ENCODE assay signal across 8 cellular contexts in the genomic region with DNA sequence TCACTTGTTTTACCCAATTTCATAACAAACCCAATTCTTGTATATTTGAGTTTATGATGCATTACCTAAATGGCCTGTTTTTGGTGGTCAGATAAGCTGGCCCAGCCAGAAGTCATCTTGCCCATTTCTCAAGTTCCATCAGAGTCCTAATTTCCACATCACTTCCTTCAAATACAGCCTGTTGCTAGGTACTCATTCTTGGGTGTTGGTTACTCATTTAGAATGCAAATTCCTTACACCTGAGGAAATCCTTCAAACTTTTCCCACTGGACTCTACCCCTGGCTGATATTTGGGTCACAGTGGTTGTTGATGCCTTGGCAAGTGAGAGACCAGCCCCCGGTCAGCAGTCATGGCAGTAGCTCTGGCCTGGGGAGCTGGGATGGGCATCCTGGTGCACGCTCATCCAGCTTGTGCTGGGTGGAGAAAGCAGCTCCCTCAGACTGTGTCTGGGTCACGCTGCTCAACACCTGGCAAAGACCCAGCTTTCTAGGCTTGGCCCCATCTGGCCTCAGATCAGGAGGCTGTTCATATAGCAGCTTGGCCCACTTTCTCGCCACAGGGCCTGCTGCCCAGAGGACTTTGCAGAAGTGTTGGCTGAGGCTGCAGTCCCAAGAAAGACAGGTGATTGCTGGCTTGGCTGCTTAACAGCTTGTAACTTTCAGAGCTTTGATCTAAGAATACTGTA. TPM values are rescaled to one million over a fixed set of nuclear protein-coding genes. Genes with fewer than 3 reads are reported as not detected.
DNase-seq lines count a peak whose midpoint lies in the region; ATAC-seq and TF ChIP-seq lines count a peak whose summit lies in the region.

No MANE protein-coding gene starts in this region.

- peaks cover 26% of the 10 kb centered on the region for H3K36me3 Mint-ChIP-seq in T-helper 2 cell treated with Interferon-gamma antibody and Interleukin-4, amounts not matched to agents 5 μg/mL and 100 μg/mL, for 36 hours (ENCODE audit: low read depth)

- H3K4me3 Mint-ChIP-seq in T-helper 2 cell treated with Interferon-gamma antibody and Interleukin-4, amounts not matched to agents 5 μg/mL and 100 μg/mL, for 36 hours, result no peak overlapping the region

- H3K4me1 ChIP-seq in SJCRH30 (peaks cover 22% of the 10 kb centered on the region), cardiac muscle cell (ENCODE audit: low read depth) (peaks cover 12% of the 10 kb centered on the region)

- no peak overlapping the region for H3K4me3 ChIP-seq in SJCRH30
- no peak overlapping the region for H3K4me3 ChIP-seq in cardiac muscle cell
- H3K4me3 ChIP-seq in retinal pigment epithelial cell (ENCODE audit: low read length), result no peak overlapping the region

- H3K4me1 Mint-ChIP-seq in T-helper 2 cell treated with Interferon-gamma antibody and Interleukin-4, amounts not matched to agents 5 μg/mL and 100 μg/mL, for 36 hours (ENCODE audit: low read depth), result no peaks in the 10 kb centered on the region

- H3K9me3 Mint-ChIP-seq in T-helper 2 cell treated with Interferon-gamma antibody and Interleukin-4, amounts not matched to agents 5 μg/mL and 100 μg/mL, for 36 hours, result no peaks in the 10 kb centered on the region

- H3K36me3 ChIP-seq in SJCRH30 (peaks cover 40% of the 10 kb centered on the region), cardiac muscle cell (peaks cover 25% of the 10 kb centered on the region)

- H3K27me3 ChIP-seq in SJCRH30 (no peaks in the 10 kb centered on the region), cardiac muscle cell (no peaks in the 10 kb centered on the region)

- no peaks in the 10 kb centered on the region for H3K27me3 Mint-ChIP-seq in T-helper 2 cell treated with Interferon-gamma antibody and Interleukin-4, amounts not matched to agents 5 μg/mL and 100 μg/mL, for 36 hours (ENCODE audit: low read depth)

- ATAC-seq in HG02870 (IDR thresholded peaks at IDR 0.05; ENCODE audit: unreplicated experiment) (no peak), HG02763 (IDR thresholded peaks at IDR 0.05; ENCODE audit: unreplicated experiment) (no peak)

- H3K9me3 ChIP-seq in SJCRH30 (replicated peaks) (no peaks in the 10 kb centered on the region), cardiac muscle cell (ENCODE audit: low read depth) (no peaks in the 10 kb centered on the region)

- TF ChIP-seq CTCF in cardiac muscle cell (IDR thresholded peaks at IDR 0.05; ENCODE audit: low read depth, low read length) (no peak), retinal pigment epithelial cell (conservative IDR thresholded peaks at IDR 0.05; ENCODE audit: low read depth, low read length) (no peak)

- H3K27ac Mint-ChIP-seq in T-helper 2 cell treated with Interferon-gamma antibody and Interleukin-4, amounts not matched to agents 5 μg/mL and 100 μg/mL, for 36 hours, result no peak overlapping the region

- DNase-seq in GM04503 (ENCODE audit: low read depth) (peak; percentile 28), SJCRH30 (peak; percentile 71 to 85), cardiac muscle cell (ENCODE audit: low read depth in 1 of 2, low spot score in 1 of 2) (peak; percentile 26 to 91), retinal pigment epithelial cell (ENCODE audit: low read depth) (peak; percentile 79)
- DNase-seq in T-helper 2 cell treated with Interferon-gamma antibody and Interleukin-4, amounts not matched to agents 5 μg/mL and 100 μg/mL, for 36 hours (ENCODE audit: low spot score), result no peak
- DNase-seq in stimulated activated naive CD4-positive, alpha-beta T cell (lab: John Stamatoyannopoulos, UW), result no peak

- H3K27ac ChIP-seq in SJCRH30 (peak overlapping the region; percentile 22), cardiac muscle cell (peak overlapping the region; percentile 84)

RNA-seq across cellular contexts. Expression of gene WSB1, which starts 25.8 kb away (rescaled TPM):
- 118 and 160 TPM in 2 replicates for total RNA-seq in SJCRH30 (2014; rRNA removed; shearing (Covaris generic))
- total RNA-seq in cardiac muscle cell, result 197 and 471 TPM in 2 replicates
- polyA plus RNA-seq in cardiac muscle cell, result 308 and 557 TPM in 2 replicates

Comparison
In these comparisons a context has a peak if more than half of its experiments do, and no peak if none do; other contexts are left out.
1. DNase-seq: peak in GM04503 (single experiment), SJCRH30 (2 of 2), cardiac muscle cell (2 of 2) and retinal pigment epithelial cell (single experiment); none in T-helper 2 cell treated with Interferon-gamma antibody and Interleukin-4, amounts not matched to agents 5 μg/mL and 100 μg/mL, for 36 hours (single experiment) and stimulated activated naive CD4-positive, alpha-beta T cell (0 of 6).